In genomic region chr10:101451589-101452190, GRCh38 we compare ENCODE assay signal across 10 cellular contexts.
"Had no signal": no experiment of that assay in that cellular context is flagged by ENCODE, and none has a peak within 500 bp of the region (broad histone marks: within the 10 kb centered on the region; RNA-seq: fewer than 3 reads in every experiment).

No MANE protein-coding gene starts in this region.

- H3K36me3 ChIP-seq: ovary had no signal

- H3K4me3 ChIP-seq: hepatocyte, ovary, testis had no signal

- H3K36me3 Mint-ChIP-seq: activated naive CD4-positive, alpha-beta T cell treated with anti-CD3 and anti-CD28 coated beads, Interleukin-2, amount 10 ng/mL, durations not matched to agents 7 days and 5 days had no signal

- H3K4me3 Mint-ChIP-seq: activated naive CD4-positive, alpha-beta T cell treated with anti-CD3 and anti-CD28 coated beads, Interleukin-2, amount 10 ng/mL, durations not matched to agents 7 days and 5 days; neural crest cell; stimulated activated naive CD8-positive, alpha-beta T cell treated with anti-CD3 and anti-CD28 coated beads, Interleukin-15, amount 100 ng/mL, for 72 hours had no signal

- ATAC-seq: stimulated activated naive CD8-positive, alpha-beta T cell treated with anti-CD3 and anti-CD28 coated beads, Interleukin-15, amount 100 ng/mL, for 72 hours had no signal

- H3K27ac Mint-ChIP-seq: activated naive CD4-positive, alpha-beta T cell treated with anti-CD3 and anti-CD28 coated beads, Interleukin-2, amount 10 ng/mL, durations not matched to agents 7 days and 5 days; activated T-helper 2 cell treated with anti-CD3 and anti-CD28 coated beads, Interferon-gamma antibody, Interleukin-2, Interleukin-4, amounts not matched to agents 10 μg/mL and 5 μg/mL and 100 μg/mL, durations not matched to agents 14 hours and 24 hours and 36 hours; stimulated activated naive CD8-positive, alpha-beta T cell treated with anti-CD3 and anti-CD28 coated beads, Interleukin-15, amount 100 ng/mL, for 72 hours had no signal

- H2AFZ ChIP-seq: hepatocyte had no signal

- H3K9me3 ChIP-seq: ovary, testis had no signal

- H3K9me3 Mint-ChIP-seq: activated naive CD4-positive, alpha-beta T cell treated with anti-CD3 and anti-CD28 coated beads, Interleukin-2, amount 10 ng/mL, durations not matched to agents 7 days and 5 days; activated T-helper 2 cell treated with anti-CD3 and anti-CD28 coated beads, Interferon-gamma antibody, Interleukin-2, Interleukin-4, amounts not matched to agents 10 μg/mL and 5 μg/mL and 100 μg/mL, durations not matched to agents 14 hours and 24 hours and 36 hours; neural crest cell; stimulated activated naive CD8-positive, alpha-beta T cell treated with anti-CD3 and anti-CD28 coated beads, Interleukin-15, amount 100 ng/mL, for 72 hours had no signal

- H3K4me1 ChIP-seq: testis had no signal

- DNase-seq: activated CD4-positive, alpha-beta T cell treated with anti-CD3 and anti-CD28 coated beads, Interleukin-2, amount 50 U/mL, for 1 hour; activated CD4-positive, CD25-positive, alpha-beta regulatory T cell; activated naive CD4-positive, alpha-beta T cell treated with anti-CD3 and anti-CD28 coated beads, Interleukin-2, amount 10 ng/mL, durations not matched to agents 7 days and 5 days; ovary; stimulated activated CD4-positive, alpha-beta T cell treated with anti-CD3 and anti-CD28 coated beads, Interleukin-4, amount 100 ng/mL, for 4 hours; stimulated activated naive CD8-positive, alpha-beta T cell treated with anti-CD3 and anti-CD28 coated beads, Interleukin-15, amount 100 ng/mL, for 72 hours; testis had no signal

- H3K27ac ChIP-seq: hepatocyte, ovary, testis had no signal

- H3K27me3 ChIP-seq: hepatocyte, ovary, testis had no signal

- H3K27me3 Mint-ChIP-seq: activated naive CD4-positive, alpha-beta T cell treated with anti-CD3 and anti-CD28 coated beads, Interleukin-2, amount 10 ng/mL, durations not matched to agents 7 days and 5 days; stimulated activated naive CD8-positive, alpha-beta T cell treated with anti-CD3 and anti-CD28 coated beads, Interleukin-15, amount 100 ng/mL, for 72 hours had no signal

- H3K4me2 ChIP-seq: hepatocyte had no signal
